14 cellular contexts compared by ENCODE assay signal in the genomic region with DNA sequence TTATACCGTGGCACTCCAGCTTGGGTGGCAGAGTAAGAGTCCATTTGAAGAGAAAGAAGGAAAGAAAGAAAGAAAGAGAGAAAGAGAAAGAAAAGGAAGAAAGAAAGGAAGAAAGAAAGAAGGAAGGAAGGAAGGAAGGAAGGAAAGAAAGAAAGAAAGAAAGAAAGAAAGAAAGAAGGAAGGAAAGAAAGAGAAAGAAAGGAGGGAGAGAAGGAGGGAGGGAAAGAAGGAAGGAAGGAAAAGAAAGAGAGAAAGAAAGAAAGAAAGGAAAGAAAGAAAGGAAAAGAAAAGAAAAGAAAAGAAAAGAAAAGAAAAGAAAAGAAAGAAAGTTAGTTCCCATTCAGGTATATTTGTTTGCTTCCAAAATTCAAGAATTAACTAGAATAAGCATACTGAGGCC. TPM values are rescaled to one million over a fixed set of nuclear protein-coding genes. Genes with fewer than 3 reads are reported as not detected.
DNase-seq lines count a peak whose midpoint lies in the region; ATAC-seq, FAIRE-seq and TF ChIP-seq lines count a peak whose summit lies in the region.
"Not testable (repeated sequence)": the region's sequence is repeated elsewhere in the genome, so short reads cannot be mapped to it uniquely, and the experiment has no call there.
"Had no signal": no experiment of that assay in that cellular context is flagged by ENCODE, and none has a peak within 500 bp of the region (broad histone marks: within the 10 kb centered on the region; RNA-seq: fewer than 3 reads in every experiment).

No MANE protein-coding gene starts in this region.

- 11% methylated on average over 1 of the region's 1 CpG for WGBS in K562 (ENCODE audit: insufficient coverage, low coverage, missing lambda C conversion rate)
- WGBS in HepG2 (ENCODE audit: low lambda C conversion rate), result 35% methylated on average over 1 of the region's 1 CpG

- H3K4me1 ChIP-seq in DND-41 (ENCODE audit: insufficient read depth, low read length), result peaks cover 57% of the 10 kb centered on the region
- not testable (repeated sequence) for H3K4me1 ChIP-seq in HEK293 (ENCODE audit: control insufficient read depth, insufficient read depth, low read length); K562 (replicated peaks in 1 of 2; ENCODE audit: control insufficient read depth in 2 of 2, insufficient read depth in 2 of 2, low read length in 2 of 2); HepG2 (ENCODE audit: insufficient read depth, low read length)

- not testable (repeated sequence) for FAIRE-seq in K562 (lab: Jason Lieb, UNC); HepG2 (lab: Jason Lieb, UNC)

- not testable (repeated sequence) for ATAC-seq in DND-41 (ENCODE audit: insufficient read depth, low read depth); K562; HepG2

- H3K4me2 ChIP-seq in DND-41 (ENCODE audit: insufficient read depth, low read length); K562 (ENCODE audit: insufficient read depth, low read length); HepG2 (ENCODE audit: low read depth, low read length): not testable (repeated sequence)

- CTCF ChIA-PET in HEK293 (lab: Yijun Ruan, JAX); K562 (lab: Yijun Ruan, JAX; ENCODE audit: low intra/inter-chr PET ratio); HepG2 (lab: Yijun Ruan, JAX; ENCODE audit: low intra/inter-chr PET ratio, low total read pairs): not testable (repeated sequence)

- intact Hi-C loops in K562 (cut with micrococcal nuclease); HepG2 (cut with micrococcal nuclease; ENCODE audit: unreplicated experiment): not testable (repeated sequence)

- H3K9ac ChIP-seq in DND-41 (ENCODE audit: low read depth, low read length); K562 (ENCODE audit: insufficient read depth in 1 of 2, low read depth in 2 of 2, low read length in 2 of 2); HepG2 (ENCODE audit: insufficient read depth, low read depth, low read length): not testable (repeated sequence)

- not testable (repeated sequence) for H3K79me2 ChIP-seq in DND-41 (ENCODE audit: insufficient read depth, low read length); K562 (ENCODE audit: control insufficient read depth, insufficient read depth, low read length); HepG2 (ENCODE audit: insufficient read depth, low read length)

- H3K36me3 ChIP-seq in DND-41 (ENCODE audit: insufficient read depth, low read length); HEK293 (ENCODE audit: control insufficient read depth in 2 of 2, insufficient read depth in 1 of 2, low read length in 2 of 2); K562 (ENCODE audit: control insufficient read depth, insufficient read depth, low read length); HepG2 (replicated peaks in 1 of 2; ENCODE audit: control insufficient read depth in 1 of 2, insufficient read depth in 2 of 2, low read length in 2 of 2): not testable (repeated sequence)

- not testable (repeated sequence) for BruUV-seq in K562 (replicated peaks; lab: Mats Ljungman, UMichigan); HepG2 (replicated peaks; lab: Mats Ljungman, UMichigan)

- not testable (repeated sequence) for H2AFZ ChIP-seq in DND-41 (ENCODE audit: low read depth, low read length); K562 (ENCODE audit: low read depth, low read length); HepG2 (ENCODE audit: low read length)

- TF ChIP-seq POLR2A in K562 (conservative IDR thresholded peaks at IDR 0.05); HepG2 (IDR thresholded peaks at IDR 0.05; ENCODE audit: insufficient read depth in 1 of 2, low read depth in 2 of 2, low read length in 2 of 2): not testable (repeated sequence)

- H3K9me3 ChIP-seq in DND-41 (ENCODE audit: insufficient read depth, low read length, severe bottlenecking); HEK293 (ENCODE audit: control insufficient read depth, insufficient read depth, low read depth, low read length); K562 (replicated peaks; ENCODE audit: control insufficient read depth, insufficient read depth, low read depth, low read length); HepG2 (ENCODE audit: low read length): not testable (repeated sequence)

- TF ChIP-seq EP300 in K562 (IDR thresholded peaks at IDR 0.05; ENCODE audit: low read length); HepG2 (IDR thresholded peaks at IDR 0.05; ENCODE audit: low read depth in 2 of 2, low read length in 2 of 2); HepG2 (CRISPR knock-in tag; IDR thresholded peaks at IDR 0.05; ENCODE audit: borderline replicate concordance): not testable (repeated sequence)

- not testable (repeated sequence) for TF ChIP-seq CTCF in DND-41 (IDR thresholded peaks at IDR 0.05; ENCODE audit: borderline replicate concordance, extremely low read depth, low read length, poor library complexity, severe bottlenecking); HEK293 (tag by site-specific recombination; IDR thresholded peaks at IDR 0.05); K562 (IDR thresholded peaks at IDR 0.05 in 2 of 3, conservative IDR thresholded peaks at IDR 0.05 in 1 of 3; ENCODE audit: insufficient read depth in 2 of 3, low read depth in 1 of 3, low read length in 3 of 3); HepG2 (CRISPR knock-in tag; IDR thresholded peaks at IDR 0.05)

- H3K4me3 ChIP-seq in DND-41 (ENCODE audit: low read depth in 1 of 2, low read length in 2 of 2); HEK293 (ENCODE audit: low read depth, low read length); K562; HepG2 (replicated peaks in 1 of 3; ENCODE audit: insufficient read depth in 1 of 3, low read depth in 2 of 3, low read length in 3 of 3): not testable (repeated sequence)

- not testable (repeated sequence) for DNase-seq in DND-41; K562 (ENCODE audit: extremely low read depth in 1 of 4, low spot score in 3 of 4); HepG2 (ENCODE audit: low spot score)

- H3K9me1 ChIP-seq in K562 (ENCODE audit: control insufficient read depth, insufficient read depth, low read length), result not testable (repeated sequence)

- POLR2A ChIA-PET in HEK293 (lab: Yijun Ruan, JAX); K562 (lab: Yijun Ruan, JAX); HepG2 (lab: Yijun Ruan, JAX): not testable (repeated sequence)

- H3K27ac ChIP-seq in DND-41 (ENCODE audit: low read length), result peak overlapping the region; percentile 76; the same call in 1 of the 2 replicates
- H3K27ac ChIP-seq in HEK293 (ENCODE audit: extremely low read depth, low read depth, low read length); K562 (ENCODE audit: extremely low read depth, low read depth, low read length); HepG2 (ENCODE audit: extremely low read length, insufficient read depth, low read length): not testable (repeated sequence)

- not testable (repeated sequence) for H3K27me3 ChIP-seq in DND-41 (ENCODE audit: insufficient read depth, low read length, poor library complexity); K562 (ENCODE audit: control insufficient read depth in 2 of 2, insufficient read depth in 2 of 2, low read length in 2 of 2); HepG2 (ENCODE audit: control insufficient read depth in 1 of 2, insufficient read depth in 2 of 2, low read length in 2 of 2)

- in situ Hi-C loops in K562 (cut with MboI); HepG2 (cut with HindIII; ENCODE audit: extremely low pct_ligation_motif_present, low pct_unique_long_range_greater_than_20kb): not testable (repeated sequence)

- not testable (repeated sequence) for H4K20me1 ChIP-seq in DND-41 (ENCODE audit: insufficient read depth, low read length); K562 (replicated peaks; ENCODE audit: control insufficient read depth, insufficient read depth, low read length); HepG2 (ENCODE audit: insufficient read depth, low read length)

- not testable (repeated sequence) for TF ChIP-seq RAD21 in K562 (CRISPR knock-in tag; conservative IDR thresholded peaks at IDR 0.05 in 1 of 2, IDR thresholded peaks at IDR 0.05 in 1 of 2); HepG2 (CRISPR knock-in tag; IDR thresholded peaks at IDR 0.05)

RNA-seq across cellular contexts. Expression of a gene that starts 24.5 kb away (rescaled TPM):
- not detected in 2 replicates for total RNA-seq in K562 (2011; cell fraction: chromatin; rRNA removed; ENCODE audit: low replicate concordance)
- total RNA-seq in K562 (2011; cell fraction: nucleolus; rRNA removed), result not detected in 2 replicates
- total RNA-seq in K562 (2011; cell fraction: nucleoplasm; rRNA removed), result not detected in 2 replicates
- total RNA-seq in K562 (2014; rRNA removed) (not detected in 2 replicates), K562 (2014; rRNA removed; fragmentation: Illumina TruSeq; extraction: Trizol) (not detected in 2 replicates), K562 (2015; rRNA removed; fragmentation: Illumina TruSeq; extraction: Trizol) (not detected in 2 replicates), K562 (2021) (0.02 TPM in 1 of 2 replicates, not detected in the other), HepG2 (2016; rRNA removed; fragmentation: Illumina TruSeq; extraction: Trizol) (not detected in 2 replicates)
- polyA plus RNA-seq in K562 (2011; rRNA removed) (not detected in 2 replicates), K562 (2014; fragmentation: Illumina TruSeq; extraction: Trizol) (not detected in 2 replicates), K562 (2014; fragmentation: Nextera tagmentation; extraction: Ambion mirVana) (not detected), K562 (2014; rRNA removed) (not detected in 2 replicates), HepG2 (2011; rRNA removed) (not detected in 2 replicates)
- polyA plus RNA-seq in K562 (2011; cell fraction: cytosol; rRNA removed), result not detected in 2 replicates
- polyA plus RNA-seq in K562 (2011; cell fraction: nucleus; rRNA removed), result not detected in 2 replicates
- polyA plus RNA-seq in K562 (2012), result not detected in 2 replicates
- not detected in 2 replicates for polyA minus RNA-seq in K562 (2011; rRNA and poly(A)+ RNA removed)
- polyA minus RNA-seq in K562 (2011; cell fraction: cytosol; rRNA and poly(A)+ RNA removed), result not detected in 2 replicates
- not detected in 2 replicates for polyA minus RNA-seq in K562 (2011; cell fraction: nucleus; rRNA and poly(A)+ RNA removed)
- not detected in 2 replicates for total RNA-seq in HepG2 (2016; cell fraction: cytosol; rRNA removed; fragmentation: Illumina TruSeq; extraction: Trizol; ENCODE audit: low read depth)
- not detected in 2 replicates for total RNA-seq in HepG2 (2016; cell fraction: insoluble cytoplasmic fraction; rRNA removed; fragmentation: Illumina TruSeq; extraction: Trizol)
- not detected in 2 replicates for total RNA-seq in HepG2 (2016; cell fraction: membrane; rRNA removed; fragmentation: Illumina TruSeq; extraction: Trizol)
- not detected in 2 replicates for total RNA-seq in HepG2 (2016; cell fraction: nucleus; rRNA removed; fragmentation: Illumina TruSeq; extraction: Trizol)
- polyA plus RNA-seq in HepG2 (2011; cell fraction: cytosol; rRNA removed), result not detected in 2 replicates
- polyA plus RNA-seq in HepG2 (2011; cell fraction: nucleus; rRNA removed), result not detected in 2 replicates
- polyA plus RNA-seq in HepG2 (2012), result not detected in 2 replicates
- not detected in 2 replicates for polyA plus RNA-seq in HepG2 (2016; cell fraction: cytosol; fragmentation: Illumina TruSeq; extraction: Trizol; ENCODE audit: low read depth)
- polyA plus RNA-seq in HepG2 (2016; cell fraction: insoluble cytoplasmic fraction; fragmentation: Illumina TruSeq; extraction: Trizol; ENCODE audit: low read depth), result not detected in 2 replicates
- polyA plus RNA-seq in HepG2 (2016; cell fraction: membrane; fragmentation: Illumina TruSeq; extraction: Trizol; ENCODE audit: low read depth), result not detected in 2 replicates
- not detected in 2 replicates for polyA plus RNA-seq in HepG2 (2016; cell fraction: nucleus; fragmentation: Illumina TruSeq; extraction: Trizol; ENCODE audit: insufficient read depth, low read depth)
- not detected in 2 replicates for polyA minus RNA-seq in HepG2 (2011; rRNA and poly(A)+ RNA removed; ENCODE audit: low replicate concordance)
- polyA minus RNA-seq in HepG2 (2011; cell fraction: cytosol; rRNA and poly(A)+ RNA removed), result not detected in 2 replicates
- polyA minus RNA-seq in HepG2 (2011; cell fraction: nucleus; rRNA and poly(A)+ RNA removed), result not detected in 2 replicates
- total RNA-seq: B cell; Caco-2; Calu3; CD4-positive, alpha-beta memory T cell; CD4-positive, alpha-beta T cell; CD4-positive, CD25-positive, alpha-beta regulatory T cell; CD8-positive, alpha-beta memory T cell; CD8-positive, alpha-beta T cell had no signal
- polyA plus RNA-seq: A549; CD14-positive monocyte; CD4-positive, alpha-beta memory T cell; CD4-positive, CD25-positive, alpha-beta regulatory T cell; CD8-positive, alpha-beta memory T cell had no signal
